In genomic region chr13:40565282-40566148, GRCh38 we compare ENCODE assay signal across 15 cellular contexts.
A peak's percentile ranks its signal among the peaks of the same experiment; 100 is the strongest.
DNase-seq lines count a peak whose midpoint lies in the region; ATAC-seq, FAIRE-seq and TF ChIP-seq lines count a peak whose summit lies in the region.
"Had no signal": no experiment of that assay in that cellular context is flagged by ENCODE, and none has a peak within 500 bp of the region (broad histone marks: within the 10 kb centered on the region; RNA-seq: fewer than 3 reads in every experiment).

No MANE protein-coding gene starts in this region.

- H3K4me1 Mint-ChIP-seq in activated naive CD4-positive, alpha-beta T cell treated with anti-CD3 and anti-CD28 coated beads, Interleukin-2, amount 50 U/mL, for 24 hours: peaks cover 91% of the 10 kb centered on the region
- peaks cover 86% of the 10 kb centered on the region for H3K4me1 Mint-ChIP-seq in activated B cell treated with CpG ODN at 0.5 μM for 24 hours

- H4K20me1 ChIP-seq in MM.1S (ENCODE audit: insufficient read depth, low read length): no peaks in the 10 kb centered on the region

- no peak for DNase-seq in activated naive CD4-positive, alpha-beta T cell (lab: John Stamatoyannopoulos, UW)
- no peak for DNase-seq in activated B cell treated with CpG ODN at 0.5 μM for 24 hours
- DNase-seq in left colon: no peak
- DNase-seq in thyroid gland: no peak
- DNase-seq in MM.1S: no peak
- DNase-seq in urothelium cell line (ENCODE audit: low spot score): no peak
- no peak for DNase-seq in dorsolateral prefrontal cortex
- DNase-seq: DND-41; NCI-H187; SJCRH30; stimulated activated CD4-positive, alpha-beta T cell treated with anti-CD3 and anti-CD28 coated beads, Interleukin-4, amount 100 ng/mL, for 24 hours; stomach; WERI-Rb-1 had no signal

- H3K4me2 ChIP-seq in MM.1S (ENCODE audit: low read depth, low read length): no peak overlapping the region

- peaks cover 5% of the 10 kb centered on the region for H3K36me3 Mint-ChIP-seq in activated naive CD4-positive, alpha-beta T cell treated with anti-CD3 and anti-CD28 coated beads, Interleukin-2, amount 50 U/mL, for 24 hours
- peaks cover 13% of the 10 kb centered on the region for H3K36me3 Mint-ChIP-seq in activated B cell treated with CpG ODN at 0.5 μM for 24 hours (ENCODE audit: low read depth)

- CTCF ChIA-PET in activated B cell treated with CpG ODN at 0.5 μM for 24 hours (lab: Charles Lee): no interaction called here

- no peaks in the 10 kb centered on the region for H3F3A ChIP-seq in MM.1S (ENCODE audit: insufficient read depth, low read length)

- POLR2A ChIA-PET in activated B cell treated with CpG ODN at 0.5 μM for 24 hours (lab: Charles Lee): interaction anchor here (0.6 to 1.8 kb wide), 8 partner anchors 16 to 181 kb away, joined by 3 to 7 read pairs (median 4); no protein-coding TSS in a partner anchor

- no peaks in the 10 kb centered on the region for H3K9me2 ChIP-seq in MM.1S (replicated peaks; ENCODE audit: insufficient read depth, low read length)

- no peak for FAIRE-seq in urothelium cell line (lab: Jason Lieb, UNC)
- FAIRE-seq: colon had no signal

- WGBS in thyroid gland, 2 donors: 83 to 86% methylated on average over 5 of the region's 5 CpGs

- H3K79me2 ChIP-seq in MM.1S (ENCODE audit: low read length): peaks cover 5% of the 10 kb centered on the region; the same call in 1 of the 2 replicates

- H3K4me3 ChIP-seq in thyroid gland (replicated peaks in 1 of 3): no peak overlapping the region
- no peak overlapping the region for H3K4me3 ChIP-seq in MM.1S (ENCODE audit: low read length)
- H3K4me3 ChIP-seq in dorsolateral prefrontal cortex: no peak overlapping the region
- H3K4me3 ChIP-seq: SJCRH30, stomach had no signal

- peak overlapping the region; percentile 23 for H3K4me3 Mint-ChIP-seq in activated naive CD4-positive, alpha-beta T cell treated with anti-CD3 and anti-CD28 coated beads, Interleukin-2, amount 50 U/mL, for 24 hours
- peak overlapping the region; percentile 63 for H3K4me3 Mint-ChIP-seq in activated B cell treated with CpG ODN at 0.5 μM for 24 hours

- no peak overlapping the region for H3K9ac ChIP-seq in MM.1S (ENCODE audit: low read length)

- no peak overlapping the region for H2AFZ ChIP-seq in MM.1S (ENCODE audit: low read length)

- H3K9me3 Mint-ChIP-seq in activated naive CD4-positive, alpha-beta T cell treated with anti-CD3 and anti-CD28 coated beads, Interleukin-2, amount 50 U/mL, for 24 hours: no peaks in the 10 kb centered on the region
- H3K9me3 Mint-ChIP-seq in activated B cell treated with CpG ODN at 0.5 μM for 24 hours: no peaks in the 10 kb centered on the region

- H3K27ac Mint-ChIP-seq in activated naive CD4-positive, alpha-beta T cell treated with anti-CD3 and anti-CD28 coated beads, Interleukin-2, amount 50 U/mL, for 24 hours: peak overlapping the region; percentile 92
- H3K27ac Mint-ChIP-seq in activated B cell treated with CpG ODN at 0.5 μM for 24 hours: peak overlapping the region; percentile 33

- TF ChIP-seq POLR2A in thyroid gland (IDR thresholded peaks at IDR 0.05): no peak

- H3K9me3 ChIP-seq in thyroid gland (no peaks in the 10 kb centered on the region), MM.1S (replicated peaks; ENCODE audit: insufficient read depth, low read length) (no peaks in the 10 kb centered on the region)
- H3K9me3 ChIP-seq: SJCRH30, stomach had no signal

- no peaks in the 10 kb centered on the region for H3K27me3 ChIP-seq in thyroid gland
- no peaks in the 10 kb centered on the region for H3K27me3 ChIP-seq in MM.1S (replicated peaks; ENCODE audit: insufficient read depth, low read length)
- H3K27me3 ChIP-seq in dorsolateral prefrontal cortex: no peaks in the 10 kb centered on the region
- H3K27me3 ChIP-seq: SJCRH30, stomach had no signal

- intact Hi-C loops in activated B cell treated with CpG ODN at 0.5 μM for 24 hours (cut with micrococcal nuclease): loop anchor here (1.0 to 2.0 kb wide), 2 partner anchors 9 to 15 kb away; no protein-coding TSS in a partner anchor
- intact Hi-C loops in left colon (cut with DNase I, micrococcal nuclease): no loop called here
- intact Hi-C loops in thyroid gland (cut with DNase I): loop anchor here (10.0 kb wide), 1 partner anchor 99 kb away; the partner anchor contains the start of gene FOXO1
- intact Hi-C loops in dorsolateral prefrontal cortex (cut with DNase I): no loop called here

- no peak for TF ChIP-seq CTCF in activated B cell treated with CpG ODN at 0.5 μM for 24 hours (IDR thresholded peaks at IDR 0.05)
- no peak for TF ChIP-seq CTCF in thyroid gland (IDR thresholded peaks at IDR 0.05)
- TF ChIP-seq CTCF in MM.1S (IDR thresholded peaks at IDR 0.05; ENCODE audit: low read length): no peak
- no peak for TF ChIP-seq CTCF in dorsolateral prefrontal cortex (IDR thresholded peaks at IDR 0.05 in 54 of 56, conservative IDR thresholded peaks at IDR 0.05 in 2 of 56; ENCODE audit: low read depth in 1 of 56, partially characterized antibody in 56 of 56)

- ATAC-seq in activated B cell treated with CpG ODN at 0.5 μM for 24 hours (ENCODE audit: low read depth) (no peak), left colon (peak; percentile 56)

- H3K36me3 ChIP-seq in thyroid gland (peaks cover 0 to under 1% of the 10 kb centered on the region in 2 donors), MM.1S (replicated peaks; ENCODE audit: insufficient read depth, low read length) (no peaks in the 10 kb centered on the region)
- H3K36me3 ChIP-seq: WERI-Rb-1 had no signal

- H3K4me1 ChIP-seq in thyroid gland (peaks cover 81 to 83% of the 10 kb centered on the region in 2 donors), MM.1S (ENCODE audit: low read length) (no peaks in the 10 kb centered on the region)

- H3K27ac ChIP-seq in thyroid gland (peak overlapping the region in 2 of 3 donors; percentile 68 to 79), MM.1S (ENCODE audit: low read length) (no peak overlapping the region), dorsolateral prefrontal cortex (no peak overlapping the region)
- H3K27ac ChIP-seq: SJCRH30, WERI-Rb-1 had no signal

- no peaks in the 10 kb centered on the region for H3K27me3 Mint-ChIP-seq in activated naive CD4-positive, alpha-beta T cell treated with anti-CD3 and anti-CD28 coated beads, Interleukin-2, amount 50 U/mL, for 24 hours
- no peaks in the 10 kb centered on the region for H3K27me3 Mint-ChIP-seq in activated B cell treated with CpG ODN at 0.5 μM for 24 hours

Comparison
In these comparisons a context has a peak if more than half of its experiments do, and no peak if none do; other contexts are left out.
1. H3K27ac ChIP-seq: peak in thyroid gland (2 of 3); none in MM.1S (single experiment) and dorsolateral prefrontal cortex (0 of 59).
2. intact Hi-C loops: an anchor here in activated B cell treated with CpG ODN at 0.5 μM for 24 hours (1.0 to 2.0 kb wide) and thyroid gland (10.0 kb wide); none called in left colon and dorsolateral prefrontal cortex.